In the genomic region with DNA sequence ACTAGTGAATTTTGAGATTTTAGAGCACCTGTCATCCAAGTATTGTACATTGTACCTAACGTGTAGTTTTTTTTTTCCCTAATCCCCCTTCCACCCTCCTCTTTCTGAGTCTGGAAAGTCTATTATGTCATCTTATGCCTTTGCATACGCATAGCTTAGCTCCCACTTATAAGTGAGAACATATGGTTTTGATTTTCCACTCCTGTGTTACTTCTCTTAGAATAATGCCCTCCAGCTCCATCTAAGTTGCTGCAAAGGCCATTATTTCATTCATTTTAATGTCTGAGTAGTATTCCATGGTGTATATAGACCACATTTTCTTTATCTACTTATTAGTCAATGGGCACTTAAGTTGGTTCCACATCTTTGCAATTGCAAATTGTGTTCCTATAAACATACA, we compare ENCODE assay signal across 27 cellular contexts.
"Had no signal": no experiment of that assay in that cellular context is flagged by ENCODE, and none has a peak within 500 bp of the region (broad histone marks: within the 10 kb centered on the region; RNA-seq: fewer than 3 reads in every experiment).

No MANE protein-coding gene starts in this region.

- H3K27ac ChIP-seq: brain microvascular endothelial cell, colonic mucosa, epithelial cell of prostate, esophagus squamous epithelium, foreskin keratinocyte, gastrocnemius medialis, heart left ventricle, WERI-Rb-1 had no signal

- H3K4me3 ChIP-seq: colonic mucosa, esophagus squamous epithelium, gastrocnemius medialis, heart left ventricle had no signal

- H3K4me1 ChIP-seq: colonic mucosa, esophagus squamous epithelium, foreskin keratinocyte, gastrocnemius medialis, heart left ventricle had no signal

- H3K27me3 ChIP-seq: brain microvascular endothelial cell, colonic mucosa, esophagus squamous epithelium, foreskin keratinocyte, gastrocnemius medialis had no signal

- DNase-seq: activated B cell treated with CpG ODN at 0.5 μM for 24 hours; activated CD4-positive, alpha-beta T cell treated with anti-CD3 and anti-CD28 coated beads for 48 hours; activated CD4-positive, alpha-beta T cell treated with anti-CD3 and anti-CD28 coated beads, Interleukin-2, amount 50 U/mL, for 1 hour; activated CD4-positive, alpha-beta T cell treated with anti-CD3 and anti-CD28 coated beads, Interleukin-2, amount 50 U/mL, for 48 hours; activated CD8-positive, alpha-beta memory T cell treated with anti-CD3 and anti-CD28 coated beads for 24 hours; activated CD8-positive, alpha-beta T cell treated with anti-CD3 and anti-CD28 coated beads for 36 hours; activated effector memory CD4-positive, alpha-beta T cell treated with Interleukin-2 at 50 U/mL for 16 hours; activated gamma-delta T cell treated with Interleukin-2 at 50 U/mL for 16 hours; activated naive CD4-positive, alpha-beta T cell treated with anti-CD3 and anti-CD28 coated beads, Interleukin-2, amount 50 U/mL, for 16 hours; activated naive CD4-positive, alpha-beta T cell treated with Interleukin-2 at 50 U/mL for 16 hours; activated T-cell treated with anti-CD3 and anti-CD28 coated beads, Interleukin-2, amount 50 U/mL, for 4 hours; amniotic stem cell; anterior cingulate cortex; brain microvascular endothelial cell; caudate nucleus; colonic mucosa; effector CD8-positive, alpha-beta T cell; esophagus squamous epithelium; foreskin keratinocyte; gastrocnemius medialis; glutamatergic neuron; heart left ventricle; T-helper 1 cell; T-helper 17 cell; T1000; WERI-Rb-1 had no signal

- H3K9me3 ChIP-seq: colonic mucosa, esophagus squamous epithelium, gastrocnemius medialis had no signal

- H3K36me3 ChIP-seq: brain microvascular endothelial cell, colonic mucosa, esophagus squamous epithelium, gastrocnemius medialis, heart left ventricle, WERI-Rb-1 had no signal
